Comparison of ENCODE assay signal across 8 cellular contexts in the genomic region with DNA sequence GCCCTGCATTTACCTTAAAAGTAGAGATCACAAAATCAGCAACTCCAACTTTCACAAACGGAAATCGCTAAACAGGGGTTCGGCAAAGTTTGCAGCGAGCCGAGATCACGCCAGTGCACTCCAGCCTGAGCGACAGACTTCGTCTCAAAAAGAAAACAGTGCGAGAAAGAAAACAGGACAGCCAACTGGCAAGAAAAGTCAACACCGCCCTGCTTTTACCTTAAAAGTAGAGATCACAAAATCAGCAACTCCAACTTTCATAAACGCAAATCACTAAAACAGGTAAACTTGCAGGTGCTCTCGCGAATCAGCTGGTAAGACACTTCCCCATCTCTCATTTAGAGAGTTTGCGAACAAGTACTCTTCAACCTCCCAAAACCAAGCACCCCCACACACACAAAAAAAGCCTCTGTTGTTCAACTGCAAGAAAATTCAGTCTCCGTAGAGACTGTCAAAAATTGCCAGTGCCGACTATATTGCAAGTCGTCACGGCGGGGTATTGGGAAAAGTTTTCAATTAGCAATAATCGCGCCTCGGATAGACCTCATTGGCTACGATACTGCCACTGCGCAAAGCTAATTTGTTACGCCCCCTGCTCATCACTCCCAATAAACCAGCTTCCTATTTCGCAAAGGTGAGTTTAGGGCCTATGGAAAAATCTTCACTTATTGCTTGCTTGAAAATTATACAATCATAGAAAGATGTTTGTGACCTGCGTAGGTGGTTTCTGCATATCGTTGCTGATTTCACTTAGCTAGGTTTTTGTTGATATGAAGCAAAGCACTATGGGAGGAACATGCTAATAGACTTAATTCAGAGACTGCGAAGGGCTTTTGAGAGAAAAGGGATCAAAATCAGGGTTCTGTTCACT. TPM values are rescaled to one million over a fixed set of nuclear protein-coding genes. Genes with fewer than 3 reads are reported as not detected.
DNase-seq lines count a peak whose midpoint lies in the region; ATAC-seq, FAIRE-seq and TF ChIP-seq lines count a peak whose summit lies in the region.

A gene (minus strand): TSS at position 577 of the 871 bp plus-strand sequence.

- TSS peak; percentile 56 for BruUV-seq in A673 (replicated peaks; lab: Mats Ljungman, UMichigan)

- CTCF ChIA-PET in A673 (lab: Charles Lee): interaction anchor here (0.6 to 3.5 kb wide), 5 partner anchors 9 to 65 kb away, joined by 4 to 23 read pairs (median 7); a partner anchor contains a TSS

- DNase-seq in A673 (ENCODE audit: low spot score) (peak; percentile 98), NCI-H446 (lab: John Stamatoyannopoulos, UW) (peak; percentile 93 to 99), cerebellar nuclear complex (lab: John Stamatoyannopoulos, UW) (peak; percentile 29 to 57), kidney (no peak)
- peak; percentile 22 to 61 (median 42) for DNase-seq in activated CD4-positive, CD25-positive, alpha-beta regulatory T cell (lab: John Stamatoyannopoulos, UW)
- DNase-seq in stimulated activated CD4-positive, alpha-beta T cell treated with anti-CD3 and anti-CD28 coated beads, Interleukin-15, amount 100 ng/mL, for 1 hour (ENCODE audit: low read depth in 1 of 2, low spot score in 1 of 2): peak; percentile 43 to 52

- intact Hi-C loops in A673 (cut with micrococcal nuclease; ENCODE audit: unreplicated experiment): no loop called here
- intact Hi-C loops in kidney (cut with DNase I): no loop called here

- TF ChIP-seq CTCF in A673 (conservative IDR thresholded peaks at IDR 0.05; ENCODE audit: low read depth, low read length) (no peak), kidney (IDR thresholded peaks at IDR 0.05; ENCODE audit: borderline replicate concordance, extremely low read depth, insufficient read depth) (no peak)

- H3K27ac ChIP-seq in A673 (ENCODE audit: low read depth, low read length, poor library complexity, severe bottlenecking) (peak within 1 kb of the TSS; percentile 100), kidney (ENCODE audit: low read depth in 2 of 2, low read length in 2 of 2) (peak within 1 kb of the TSS; percentile 100)

- no peaks in the 10 kb centered on the region for H3K9me3 ChIP-seq in A673 (ENCODE audit: low read depth, low read length, poor library complexity, severe bottlenecking)
- H3K9me3 ChIP-seq in kidney (ENCODE audit: control insufficient read depth in 1 of 2, low read length in 2 of 2): no peaks in the 10 kb centered on the region

- ATAC-seq in GM18868 (IDR thresholded peaks at IDR 0.05; ENCODE audit: unreplicated experiment) (peak; percentile 53), HG03139 (IDR thresholded peaks at IDR 0.05; ENCODE audit: unreplicated experiment) (peak; percentile 43)

- peak within 1 kb of the TSS; percentile 96 to 98 for H3K9ac ChIP-seq in kidney (ENCODE audit: low read length in 2 of 2)

- no peaks in the 10 kb centered on the region for H3K27me3 ChIP-seq in A673 (replicated peaks; ENCODE audit: insufficient read depth, low read depth, low read length, poor library complexity)

- H3K4me3 ChIP-seq in A673 (ENCODE audit: low read depth, low read length, poor library complexity, severe bottlenecking): peak within 1 kb of the TSS; percentile 54
- peak within 1 kb of the TSS; percentile 77 to 86 for H3K4me3 ChIP-seq in kidney (ENCODE audit: low read length in 2 of 2)

- peak; percentile 80 for FAIRE-seq in kidney (lab: Jason Lieb, UNC)

- H3K4me1 ChIP-seq in A673 (ENCODE audit: insufficient read depth, low read length, poor library complexity, severe bottlenecking): peaks cover 11% of the 10 kb centered on the region
- H3K4me1 ChIP-seq in kidney (ENCODE audit: control insufficient read depth in 1 of 2, insufficient read depth in 1 of 2, low read depth in 1 of 2, low read length in 2 of 2): peaks cover 0 to 7% of the 10 kb centered on the region in 2 donors

- POLR2A ChIA-PET in A673 (lab: Charles Lee; ENCODE audit: low non-redundant PET): interaction anchor here (0.7 to 2.8 kb wide), 6 partner anchors 9 to 413 kb away, joined by 3 to 21 read pairs (median 8); a partner anchor contains a TSS

- no peaks in the 10 kb centered on the region for H3K36me3 ChIP-seq in A673 (ENCODE audit: insufficient read depth, low read length, poor library complexity, severe bottlenecking)
- no peaks in the 10 kb centered on the region for H3K36me3 ChIP-seq in kidney (ENCODE audit: control insufficient read depth in 1 of 2, insufficient read depth in 2 of 2, low read length in 2 of 2)

RNA-seq across cellular contexts. Expression of the gene that starts here (rescaled TPM):
- total RNA-seq in A673 (2021): 1,130 and 1,293 TPM in 2 replicates
- total RNA-seq in kidney: 3,016 TPM
- polyA plus RNA-seq in kidney (ENCODE audit: insufficient read depth, low read depth, low replicate concordance): not detected
